1 cellular context compared by ENCODE assay signal in the genomic region with DNA sequence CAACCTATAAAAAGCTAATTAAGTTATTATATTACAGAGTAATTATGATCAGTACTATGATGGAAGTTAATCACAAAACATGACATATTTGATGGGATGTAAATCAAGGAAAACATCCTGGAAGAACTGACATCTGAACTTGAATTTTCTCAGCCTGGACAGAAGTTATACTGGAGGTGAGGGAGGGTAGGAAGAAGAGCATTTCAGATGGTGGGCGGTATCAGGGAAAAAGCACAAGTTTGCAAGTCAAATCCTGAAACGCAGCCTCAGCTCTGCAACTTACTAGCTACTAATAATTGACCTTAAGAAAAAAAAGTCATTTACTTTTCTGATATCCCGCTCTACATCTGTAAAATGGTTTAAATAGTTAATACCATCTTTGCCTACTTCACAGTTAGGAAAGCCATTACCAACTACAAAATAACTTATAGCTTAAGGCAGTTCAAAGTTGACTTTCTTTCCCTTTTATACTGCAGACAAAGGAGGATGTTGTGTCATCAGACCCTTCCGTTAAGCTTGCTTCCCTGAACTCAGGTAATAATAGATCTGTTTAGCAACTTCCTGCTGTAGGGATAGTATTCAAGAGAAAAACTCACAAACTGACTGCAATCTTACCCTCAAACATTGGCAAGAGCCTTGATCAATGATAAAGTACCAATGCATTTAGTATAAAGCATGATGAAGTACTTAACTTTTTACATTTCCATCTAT.
TF ChIP-seq lines count a peak whose summit lies in the region.

No MANE protein-coding gene starts in this region.

TF ChIP-seq in WTC11, 78 proteins besides CTCF, POLR2A, EP300 and RAD21 (continued from another document):
- TF ChIP-seq, protein P1, sequence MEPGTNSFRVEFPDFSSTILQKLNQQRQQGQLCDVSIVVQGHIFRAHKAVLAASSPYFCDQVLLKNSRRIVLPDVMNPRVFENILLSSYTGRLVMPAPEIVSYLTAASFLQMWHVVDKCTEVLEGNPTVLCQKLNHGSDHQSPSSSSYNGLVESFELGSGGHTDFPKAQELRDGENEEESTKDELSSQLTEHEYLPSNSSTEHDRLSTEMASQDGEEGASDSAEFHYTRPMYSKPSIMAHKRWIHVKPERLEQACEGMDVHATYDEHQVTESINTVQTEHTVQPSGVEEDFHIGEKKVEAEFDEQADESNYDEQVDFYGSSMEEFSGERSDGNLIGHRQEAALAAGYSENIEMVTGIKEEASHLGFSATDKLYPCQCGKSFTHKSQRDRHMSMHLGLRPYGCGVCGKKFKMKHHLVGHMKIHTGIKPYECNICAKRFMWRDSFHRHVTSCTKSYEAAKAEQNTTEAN (CRISPR knock-in tag; IDR thresholded peaks at IDR 0.05): no peak
- TF ChIP-seq CREB1 (CRISPR knock-in tag; IDR thresholded peaks at IDR 0.05) (no peak), HMGA2 (CRISPR knock-in tag; IDR thresholded peaks at IDR 0.05) (no peak), ZNF423 (CRISPR knock-in tag; IDR thresholded peaks at IDR 0.05) (no peak)
